In genomic region chr6:73310503-73310845, GRCh38 we compare ENCODE assay signal across 11 cellular contexts. TPM values are rescaled to one million over a fixed set of nuclear protein-coding genes. Genes with fewer than 3 reads are reported as not detected.
DNase-seq lines count a peak whose midpoint lies in the region; ATAC-seq, FAIRE-seq and TF ChIP-seq lines count a peak whose summit lies in the region.
"Not testable (repeated sequence)": the region's sequence is repeated elsewhere in the genome, so short reads cannot be mapped to it uniquely, and the experiment has no call there.
"Had no signal": no experiment of that assay in that cellular context is flagged by ENCODE, and none has a peak within 500 bp of the region (broad histone marks: within the 10 kb centered on the region; RNA-seq: fewer than 3 reads in every experiment).

No MANE protein-coding gene starts in this region.

- H3K4me3 Mint-ChIP-seq in activated T-cell treated with anti-CD3 and anti-CD28 coated beads, Interleukin-2, amount 50 U/mL, for 72 hours = peak overlapping the region; percentile 95 to 98
- H3K4me3 Mint-ChIP-seq in naive B cell = peak overlapping the region; percentile 95 to 100 (median 98)

- H4K20me1 ChIP-seq in OCI-LY3 (ENCODE audit: insufficient read depth, low read length) = not testable (repeated sequence)

- H3K4me3 ChIP-seq in A673 (ENCODE audit: low read depth, low read length, poor library complexity, severe bottlenecking) = peak overlapping the region; percentile 72
- peak overlapping the region; percentile 81 for H3K4me3 ChIP-seq in OCI-LY3 (ENCODE audit: low read length)
- peak overlapping the region; percentile 90 for H3K4me3 ChIP-seq in coronary artery
- H3K4me3 ChIP-seq in left ventricle myocardium inferior = peak overlapping the region; percentile 71
- H3K4me3 ChIP-seq in small intestine (ENCODE audit: low read depth in 1 of 2, low read length in 2 of 2) = peak overlapping the region; percentile 63 to 76

- WGBS in small intestine, 3 donors = 4 to 13% (median 8%) methylated on average over 4 of the region's 4 CpGs

- H3K9me3 Mint-ChIP-seq in activated T-cell treated with anti-CD3 and anti-CD28 coated beads, Interleukin-2, amount 50 U/mL, for 72 hours; naive B cell: not testable (repeated sequence)

- H3K36me3 ChIP-seq in A673 (ENCODE audit: insufficient read depth, low read length, poor library complexity, severe bottlenecking); OCI-LY3 (replicated peaks; ENCODE audit: low read depth, low read length); left ventricle myocardium inferior; small intestine (ENCODE audit: control insufficient read depth in 2 of 2, insufficient read depth in 2 of 2, low read length in 2 of 2): not testable (repeated sequence)

- peaks cover 31% of the 10 kb centered on the region for H3K4me1 Mint-ChIP-seq in activated T-cell treated with anti-CD3 and anti-CD28 coated beads, Interleukin-2, amount 50 U/mL, for 72 hours (ENCODE audit: low read depth)
- H3K4me1 Mint-ChIP-seq in naive B cell = peaks cover 17 to 24% (median 19%) of the 10 kb centered on the region in 3 donors

- not testable (repeated sequence) for DNase-seq in A673 (ENCODE audit: low spot score); activated T-cell treated with anti-CD3 and anti-CD28 coated beads, Interleukin-2, amount 50 U/mL, for 72 hours; coronary artery (ENCODE audit: low spot score); left ventricle myocardium inferior; naive B cell; small intestine

- intact Hi-C loops in A673 (cut with micrococcal nuclease; ENCODE audit: unreplicated experiment); left ventricle myocardium inferior (cut with micrococcal nuclease): not testable (repeated sequence)

- FAIRE-seq in small intestine (lab: Jason Lieb, UNC) = not testable (repeated sequence)

- CTCF ChIA-PET in A673 (lab: Charles Lee) = not testable (repeated sequence)

- not testable (repeated sequence) for H3K36me3 Mint-ChIP-seq in activated T-cell treated with anti-CD3 and anti-CD28 coated beads, Interleukin-2, amount 50 U/mL, for 72 hours (ENCODE audit: insufficient read depth in 2 of 2); naive B cell

- BruUV-seq in A673 (replicated peaks; lab: Mats Ljungman, UMichigan) = not testable (repeated sequence)

- H3K27me3 Mint-ChIP-seq in activated T-cell treated with anti-CD3 and anti-CD28 coated beads, Interleukin-2, amount 50 U/mL, for 72 hours (ENCODE audit: low read depth) = peaks cover 43% of the 10 kb centered on the region
- H3K27me3 Mint-ChIP-seq in naive B cell = peaks cover 16 to 27% (median 18%) of the 10 kb centered on the region in 3 donors

- peaks cover 36% of the 10 kb centered on the region for H3K79me2 ChIP-seq in OCI-LY3 (ENCODE audit: low read length)

- not testable (repeated sequence) for TF ChIP-seq CTCF in A673 (conservative IDR thresholded peaks at IDR 0.05; ENCODE audit: low read depth, low read length); OCI-LY3 (IDR thresholded peaks at IDR 0.05; ENCODE audit: low read depth, low read length); coronary artery (IDR thresholded peaks at IDR 0.05); left ventricle myocardium inferior (IDR thresholded peaks at IDR 0.05; ENCODE audit: borderline replicate concordance)

- ATAC-seq in GM19351 (IDR thresholded peaks at IDR 0.05; ENCODE audit: unreplicated experiment) = peak; percentile 0
- ATAC-seq in activated T-cell treated with anti-CD3 and anti-CD28 coated beads, Interleukin-2, amount 50 U/mL, for 72 hours (replicated peaks in 1 of 2) = not testable (repeated sequence)
- ATAC-seq in naive B cell (ENCODE audit: low read depth in 2 of 2) = peak in 1 of 2 donors; percentile 7

- H3K4me1 ChIP-seq in A673 (ENCODE audit: insufficient read depth, low read length, poor library complexity, severe bottlenecking); small intestine (ENCODE audit: control insufficient read depth in 2 of 2, insufficient read depth in 1 of 2, low read depth in 1 of 2, low read length in 1 of 2): not testable (repeated sequence)
- H3K4me1 ChIP-seq in OCI-LY3 (ENCODE audit: low read length) (peaks cover 12% of the 10 kb centered on the region), left ventricle myocardium inferior (peaks cover 15% of the 10 kb centered on the region)

- H3K27ac ChIP-seq in A673 (ENCODE audit: low read depth, low read length, poor library complexity, severe bottlenecking) (peak overlapping the region; percentile 62), OCI-LY3 (ENCODE audit: low read length) (peak overlapping the region; percentile 53), coronary artery (peak overlapping the region; percentile 28 to 74)
- H3K27ac ChIP-seq in left ventricle myocardium inferior (replicated peaks); small intestine (ENCODE audit: low read depth in 1 of 2, low read length in 1 of 2): not testable (repeated sequence)

- POLR2A ChIA-PET in A673 (lab: Charles Lee; ENCODE audit: low non-redundant PET) = not testable (repeated sequence)

- not testable (repeated sequence) for H3K9me3 ChIP-seq in A673 (ENCODE audit: low read depth, low read length, poor library complexity, severe bottlenecking); OCI-LY3 (ENCODE audit: insufficient read depth, low read length); left ventricle myocardium inferior (replicated peaks); small intestine (ENCODE audit: control insufficient read depth, low read depth)

- peak overlapping the region; percentile 72 for H3K27ac Mint-ChIP-seq in activated T-cell treated with anti-CD3 and anti-CD28 coated beads, Interleukin-2, amount 50 U/mL, for 72 hours
- H3K27ac Mint-ChIP-seq in naive B cell = peak overlapping the region in 5 of 6 donors; percentile 19 to 92 (median 55)

- H3K4me2 ChIP-seq in OCI-LY3 (ENCODE audit: low read length) = peak overlapping the region; percentile 89

- not testable (repeated sequence) for H3K27me3 ChIP-seq in A673 (replicated peaks; ENCODE audit: insufficient read depth, low read depth, low read length, poor library complexity); OCI-LY3 (ENCODE audit: low read depth, low read length)
- H3K27me3 ChIP-seq in left ventricle myocardium inferior (ENCODE audit: low read depth) = peaks cover 66% of the 10 kb centered on the region
- H3K27me3 ChIP-seq in small intestine (ENCODE audit: control insufficient read depth in 2 of 2, insufficient read depth in 2 of 2, low read length in 2 of 2) = peaks cover 0 to 10% of the 10 kb centered on the region in 2 donors

- H3K9ac ChIP-seq in OCI-LY3 (ENCODE audit: low read length) = peak overlapping the region; percentile 87

- H2AFZ ChIP-seq in OCI-LY3 (ENCODE audit: low read depth, low read length) = peak overlapping the region; percentile 81

RNA-seq across cellular contexts. Expression of gene DPPA5, which starts 43.6 kb away (rescaled TPM):
- total RNA-seq in A673 (2021) = not detected in 2 replicates
- not detected for total RNA-seq in activated T-cell treated with anti-CD3 and anti-CD28 coated beads, Interleukin-2, amount 50 U/mL, for 72 hours
- not detected for total RNA-seq in left ventricle myocardium inferior
- not detected for polyA plus RNA-seq in naive B cell (ENCODE audit: low read depth in 6 of 6)
- polyA plus RNA-seq in small intestine = not detected
- total RNA-seq: esophagus mucosa, left colon, LHCN-M2 had no signal

RNA-seq across cellular contexts. Expression of gene KHDC1, which starts 47.5 kb away (rescaled TPM):
- total RNA-seq in A673 (2021) = 11.1 TPM in 2 replicates
- 1 to 10 TPM; 3.4 to 3.7 TPM for total RNA-seq in activated T-cell treated with anti-CD3 and anti-CD28 coated beads, Interleukin-2, amount 50 U/mL, for 72 hours
- 1.1 TPM for total RNA-seq in left ventricle myocardium inferior
- 10 to 100 TPM in 1 of 6 donors, 1 to 10 TPM in 4, under 1 TPM in 1; 0.48 to 11.4 (median 2.6) TPM for polyA plus RNA-seq in naive B cell (ENCODE audit: low read depth in 6 of 6)
- 1 to 10 TPM in 1 of 3 donors, not detected in 2; 1.7 TPM for polyA plus RNA-seq in small intestine

RNA-seq across cellular contexts. Expression of gene KHDC3L, which starts 52.0 kb away (rescaled TPM):
- total RNA-seq in A673 (2021) (not detected in 2 replicates), left ventricle myocardium inferior (not detected)
- total RNA-seq in activated T-cell treated with anti-CD3 and anti-CD28 coated beads, Interleukin-2, amount 50 U/mL, for 72 hours = not detected
- polyA plus RNA-seq in naive B cell (ENCODE audit: low read depth in 6 of 6) (not detected), small intestine (not detected)
- total RNA-seq: esophagus mucosa, left colon, LHCN-M2 had no signal

RNA-seq across cellular contexts. Expression of gene OOEP, which starts 59.2 kb away (rescaled TPM):
- total RNA-seq in A673 (2021) (not detected in 2 replicates), left ventricle myocardium inferior (not detected)
- under 1 TPM; 0.76 to 0.77 TPM for total RNA-seq in activated T-cell treated with anti-CD3 and anti-CD28 coated beads, Interleukin-2, amount 50 U/mL, for 72 hours
- polyA plus RNA-seq in naive B cell (ENCODE audit: low read depth in 6 of 6) (under 1 TPM in 1 of 6 donors, not detected in 5; 0.35 TPM), small intestine (under 1 TPM in 1 of 3 donors, not detected in 2; 0.16 TPM)
- total RNA-seq: left colon, LHCN-M2 had no signal
